ENCODE assay signal across 23 cellular contexts in the genomic region with DNA sequence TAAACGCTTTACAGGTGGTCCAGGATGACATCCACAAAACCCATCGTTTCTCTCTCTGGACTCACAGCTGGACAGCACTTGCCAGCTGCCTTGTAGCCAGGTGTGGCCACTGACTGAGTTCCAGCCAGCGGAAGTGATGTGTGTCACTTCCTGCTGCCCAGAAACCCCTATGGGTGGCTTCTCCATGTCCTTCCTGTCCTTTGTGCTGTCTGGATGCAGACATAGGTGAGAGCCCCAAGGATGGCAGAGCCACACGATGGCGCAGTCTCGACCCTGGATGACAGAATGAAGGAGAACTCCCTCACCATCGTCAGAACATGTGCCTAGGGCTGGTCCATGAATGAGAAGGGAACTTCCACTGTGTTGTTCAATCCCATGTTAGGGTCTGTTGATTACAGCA. TPM values are rescaled to one million over a fixed set of nuclear protein-coding genes. Genes with fewer than 3 reads are reported as not detected.
DNase-seq lines count a peak whose midpoint lies in the region; ATAC-seq and TF ChIP-seq lines count a peak whose summit lies in the region.
"Had no signal": no experiment of that assay in that cellular context is flagged by ENCODE, and none has a peak within 500 bp of the region (broad histone marks: within the 10 kb centered on the region; RNA-seq: fewer than 3 reads in every experiment).

No MANE protein-coding gene starts in this region.

- CTCF ChIA-PET in activated naive CD4-positive, alpha-beta T cell treated with anti-CD3 and anti-CD28 coated beads for 36 hours (lab: Charles Lee) = no interaction called here
- CTCF ChIA-PET in IMR-90 (lab: Yijun Ruan, JAX) = no interaction called here
- CTCF ChIA-PET in activated CD4-positive, alpha-beta T cell treated with anti-CD3 and anti-CD28 coated beads, Interleukin-2, amount 10 ng/mL, durations not matched to agents 7 days and 5 days (lab: Charles Lee) = no interaction called here

- no peak overlapping the region for H3K18ac ChIP-seq in IMR-90 (ENCODE audit: low read depth, low read length)

- H2BK20ac ChIP-seq in IMR-90 (ENCODE audit: low read depth, low read length) = no peak overlapping the region

- no peaks in the 10 kb centered on the region for H3K9me3 ChIP-seq in IMR-90 (ENCODE audit: control insufficient read depth, insufficient read depth, low read length)
- H3K9me3 ChIP-seq: Caco-2, pancreas, sigmoid colon, vagina had no signal

- no peak for TF ChIP-seq RAD21 in IMR-90 (IDR thresholded peaks at IDR 0.05; ENCODE audit: low read length)

- peaks cover 54 to 60% of the 10 kb centered on the region in 2 experiments for H3K79me1 ChIP-seq in IMR-90 (ENCODE audit: low read depth in 1 of 2, low read length in 2 of 2)

- H3K56ac ChIP-seq in IMR-90 (ENCODE audit: extremely low read depth, insufficient read depth, low read length) = no peak overlapping the region

- dilution Hi-C loops in IMR-90 (cut with HindIII; ENCODE audit: low sequenced_read_pairs, unreplicated experiment) = no loop called here

- H2AK5ac ChIP-seq in IMR-90 (ENCODE audit: low read depth, low read length) = peak overlapping the region; percentile 44; the same call in 1 of the 2 replicates

- no peak overlapping the region for H3K4me3 ChIP-seq in IMR-90 (ENCODE audit: insufficient read depth, low read depth, low read length)
- H3K4me3 ChIP-seq: pancreas, sigmoid colon, vagina had no signal

- no peak overlapping the region for H4K8ac ChIP-seq in IMR-90 (ENCODE audit: low read depth in 2 of 2, low read length in 2 of 2)

- no peak overlapping the region for H4K5ac ChIP-seq in IMR-90 (ENCODE audit: low read depth, low read length)

- no peak overlapping the region for H2BK5ac ChIP-seq in IMR-90 (ENCODE audit: low read depth, low read length, poor library complexity, severe bottlenecking)

- no peak overlapping the region for H3K4me2 ChIP-seq in IMR-90 (ENCODE audit: low read depth, low read length)

- no peak overlapping the region for H3K27ac ChIP-seq in IMR-90 (ENCODE audit: insufficient read depth, low read length)
- H3K27ac ChIP-seq: brain microvascular endothelial cell, pancreas, sigmoid colon, vagina had no signal

- H3K36me3 Mint-ChIP-seq in activated naive CD4-positive, alpha-beta T cell treated with anti-CD3 and anti-CD28 coated beads, Interleukin-2, amount 50 U/mL, for 24 hours = peaks cover 7% of the 10 kb centered on the region
- H3K36me3 Mint-ChIP-seq in activated naive CD4-positive, alpha-beta T cell treated with anti-CD3 and anti-CD28 coated beads for 36 hours (ENCODE audit: low read depth) = peaks cover 1% of the 10 kb centered on the region
- peaks cover 17% of the 10 kb centered on the region for H3K36me3 Mint-ChIP-seq in activated CD4-positive, alpha-beta T cell treated with anti-CD3 and anti-CD28 coated beads, Interleukin-2, amount 10 ng/mL, durations not matched to agents 7 days and 5 days (ENCODE audit: low read depth)
- H3K36me3 Mint-ChIP-seq: natural killer cell had no signal

- H2AFZ ChIP-seq in IMR-90 (replicated peaks; ENCODE audit: low read length, poor library complexity) = no peak overlapping the region

- no peak overlapping the region for H4K91ac ChIP-seq in IMR-90 (ENCODE audit: insufficient read depth, low read depth, low read length)

- 0 out of 2 replicates have a peak overlapping the region, but pooled peaks have one; percentile 10 for H3K23ac ChIP-seq in IMR-90 (ENCODE audit: low read depth, low read length)

- no peaks in the 10 kb centered on the region; the same call in 1 of the 2 replicates for H3K36me3 ChIP-seq in IMR-90 (ENCODE audit: control insufficient read depth, insufficient read depth, low read length)
- H3K36me3 ChIP-seq: brain microvascular endothelial cell, pancreas, vagina had no signal

- no peak overlapping the region for H3K4me3 Mint-ChIP-seq in activated naive CD4-positive, alpha-beta T cell treated with anti-CD3 and anti-CD28 coated beads, Interleukin-2, amount 50 U/mL, for 24 hours
- H3K4me3 Mint-ChIP-seq in activated naive CD4-positive, alpha-beta T cell treated with anti-CD3 and anti-CD28 coated beads for 36 hours = no peak overlapping the region
- H3K4me3 Mint-ChIP-seq in activated CD4-positive, alpha-beta T cell treated with anti-CD3 and anti-CD28 coated beads, Interleukin-2, amount 10 ng/mL, durations not matched to agents 7 days and 5 days = no peak overlapping the region
- H3K4me3 Mint-ChIP-seq: activated CD4-positive, alpha-beta T cell treated with anti-CD3 and anti-CD28 coated beads for 36 hours; natural killer cell had no signal

- peak overlapping the region; percentile 77 for H3K27ac Mint-ChIP-seq in activated naive CD4-positive, alpha-beta T cell treated with anti-CD3 and anti-CD28 coated beads, Interleukin-2, amount 50 U/mL, for 24 hours
- no peak overlapping the region for H3K27ac Mint-ChIP-seq in activated naive CD4-positive, alpha-beta T cell treated with anti-CD3 and anti-CD28 coated beads for 36 hours
- no peak overlapping the region for H3K27ac Mint-ChIP-seq in activated CD4-positive, alpha-beta T cell treated with anti-CD3 and anti-CD28 coated beads, Interleukin-2, amount 10 ng/mL, durations not matched to agents 7 days and 5 days
- H3K27ac Mint-ChIP-seq: activated CD4-positive, alpha-beta T cell treated with anti-CD3 and anti-CD28 coated beads for 36 hours; activated T-helper 2 cell treated with anti-CD3 and anti-CD28 coated beads, Interferon-gamma antibody, Interleukin-2, Interleukin-4, amounts not matched to agents 10 μg/mL and 5 μg/mL and 100 μg/mL, durations not matched to agents 14 hours and 24 hours and 36 hours; natural killer cell had no signal

- no peak for TF ChIP-seq CTCF in IMR-90 (conservative IDR thresholded peaks at IDR 0.05; ENCODE audit: low read depth, low read length)

- no peak overlapping the region for H3K4ac ChIP-seq in IMR-90 (ENCODE audit: low read depth, low read length)

- H3K27me3 Mint-ChIP-seq in activated naive CD4-positive, alpha-beta T cell treated with anti-CD3 and anti-CD28 coated beads, Interleukin-2, amount 50 U/mL, for 24 hours = no peaks in the 10 kb centered on the region
- no peaks in the 10 kb centered on the region for H3K27me3 Mint-ChIP-seq in activated naive CD4-positive, alpha-beta T cell treated with anti-CD3 and anti-CD28 coated beads for 36 hours (ENCODE audit: low read depth)
- H3K27me3 Mint-ChIP-seq in activated CD4-positive, alpha-beta T cell treated with anti-CD3 and anti-CD28 coated beads, Interleukin-2, amount 10 ng/mL, durations not matched to agents 7 days and 5 days = no peaks in the 10 kb centered on the region
- H3K27me3 Mint-ChIP-seq: activated CD4-positive, alpha-beta T cell treated with anti-CD3 and anti-CD28 coated beads for 36 hours had no signal

- H2BK15ac ChIP-seq in IMR-90 (ENCODE audit: low read depth, low read length) = no peak overlapping the region

- no peak for ATAC-seq in IMR-90 (ENCODE audit: low read depth)
- no peak for ATAC-seq in HG02798 (IDR thresholded peaks at IDR 0.05; ENCODE audit: poor library complexity, unreplicated experiment)
- ATAC-seq: activated CD4-positive, alpha-beta T cell treated with anti-CD3 and anti-CD28 coated beads for 36 hours; left cardiac atrium; natural killer cell; pancreas; Right ventricle myocardium inferior had no signal

- peaks cover 19% of the 10 kb centered on the region for H4K20me1 ChIP-seq in IMR-90 (ENCODE audit: insufficient read depth, low read length)

- no peaks in the 10 kb centered on the region; the same call in 1 of the 2 replicates for H3K4me1 ChIP-seq in IMR-90 (ENCODE audit: control insufficient read depth, insufficient read depth, low read length)
- H3K4me1 ChIP-seq: vagina had no signal

- peaks cover 57% of the 10 kb centered on the region for H3K4me1 Mint-ChIP-seq in activated naive CD4-positive, alpha-beta T cell treated with anti-CD3 and anti-CD28 coated beads, Interleukin-2, amount 50 U/mL, for 24 hours
- peaks cover 37% of the 10 kb centered on the region for H3K4me1 Mint-ChIP-seq in activated naive CD4-positive, alpha-beta T cell treated with anti-CD3 and anti-CD28 coated beads for 36 hours (ENCODE audit: low read depth)
- H3K4me1 Mint-ChIP-seq in activated CD4-positive, alpha-beta T cell treated with anti-CD3 and anti-CD28 coated beads, Interleukin-2, amount 10 ng/mL, durations not matched to agents 7 days and 5 days = peaks cover 32% of the 10 kb centered on the region

- no TSS peak for BruUV-seq in IMR-90 (replicated peaks; lab: Mats Ljungman, UMichigan)

- no peaks in the 10 kb centered on the region for H3K27me3 ChIP-seq in IMR-90 (ENCODE audit: control insufficient read depth, insufficient read depth, low read length)
- H3K27me3 ChIP-seq: brain microvascular endothelial cell, pancreas, sigmoid colon, vagina had no signal

- peak overlapping the region; percentile 62 for H2AK9ac ChIP-seq in IMR-90 (replicated peaks; ENCODE audit: low read depth, low read length, poor library complexity)

- WGBS in IMR-90 (ENCODE audit: extremely low coverage in 2 of 2, insufficient read length in 1 of 2), 2 experiments = 90% methylated on average over 3 of the region's 7 CpGs; no CpG with 5 or more reads in 1 of the 2 experiments

- DNase-seq in activated naive CD4-positive, alpha-beta T cell treated with anti-CD3 and anti-CD28 coated beads for 36 hours = no peak
- DNase-seq in IMR-90 = no peak
- peak; percentile 53 for DNase-seq in dermis blood vessel endothelial cell
- no peak for DNase-seq in 8988T
- DNase-seq in activated CD4-positive, alpha-beta T cell treated with anti-CD3 and anti-CD28 coated beads, Interleukin-2, amount 10 ng/mL, durations not matched to agents 7 days and 5 days = no peak
- no peak for DNase-seq in DMS153 (lab: John Stamatoyannopoulos, UW)
- DNase-seq: activated CD4-positive, alpha-beta T cell treated with anti-CD3 and anti-CD28 coated beads for 36 hours; brain microvascular endothelial cell; Caco-2; Kasumi-1; left cardiac atrium; natural killer cell; NCI-H1092; NCI-H2081; NCI-H446; pancreas; sigmoid colon; SW 1271 had no signal

- POLR2A ChIA-PET in IMR-90 (lab: Charles Lee; ENCODE audit: unreplicated experiment) = no interaction called here
- POLR2A ChIA-PET in activated CD4-positive, alpha-beta T cell treated with anti-CD3 and anti-CD28 coated beads, Interleukin-2, amount 10 ng/mL, durations not matched to agents 7 days and 5 days (lab: Charles Lee) = no interaction called here

- H3K9ac ChIP-seq in IMR-90 (ENCODE audit: low read depth, low read length) = no peak overlapping the region

- no peaks in the 10 kb centered on the region for H3K9me3 Mint-ChIP-seq in activated naive CD4-positive, alpha-beta T cell treated with anti-CD3 and anti-CD28 coated beads, Interleukin-2, amount 50 U/mL, for 24 hours
- H3K9me3 Mint-ChIP-seq in activated naive CD4-positive, alpha-beta T cell treated with anti-CD3 and anti-CD28 coated beads for 36 hours = no peaks in the 10 kb centered on the region
- peaks cover 5% of the 10 kb centered on the region for H3K9me3 Mint-ChIP-seq in activated CD4-positive, alpha-beta T cell treated with anti-CD3 and anti-CD28 coated beads, Interleukin-2, amount 10 ng/mL, durations not matched to agents 7 days and 5 days
- H3K9me3 Mint-ChIP-seq: natural killer cell had no signal

- no peak overlapping the region for H2BK120ac ChIP-seq in IMR-90 (ENCODE audit: low read depth, low read length)

- H3K9me1 ChIP-seq in IMR-90 (ENCODE audit: insufficient read depth, low read length) = peaks cover 6% of the 10 kb centered on the region; the same call in 1 of the 2 replicates

- H3K14ac ChIP-seq in IMR-90 (replicated peaks; ENCODE audit: low read depth, low read length) = 0 out of 2 replicates have a peak overlapping the region, but pooled peaks have one; percentile 23

- TF ChIP-seq POLR2A in IMR-90 (IDR thresholded peaks at IDR 0.05; ENCODE audit: low read depth, low read length) = no peak

- intact Hi-C loops in activated naive CD4-positive, alpha-beta T cell treated with anti-CD3 and anti-CD28 coated beads for 36 hours (cut with micrococcal nuclease) = no loop called here
- intact Hi-C loops in IMR-90 (cut with micrococcal nuclease) = no loop called here

- in situ Hi-C loops in IMR-90 (cut with MboI; ENCODE audit: low sequenced_read_pairs) = no loop called here

RNA-seq across cellular contexts. Expression of a gene that starts 22.1 kb away (rescaled TPM):
- 10 to 100 TPM; 20.4 to 22.3 TPM for total RNA-seq in activated naive CD4-positive, alpha-beta T cell treated with anti-CD3 and anti-CD28 coated beads for 36 hours
- total RNA-seq in IMR-90 (2012; rRNA removed) (41.0 and 51.9 TPM in 2 replicates), dermis blood vessel endothelial cell (40.6 and 70.3 TPM in 2 replicates)
- 15.5 and 18.7 TPM in 2 replicates for polyA plus RNA-seq in IMR-90 (2012; rRNA removed)
- 5.5 and 9.5 TPM in 2 replicates for polyA plus RNA-seq in IMR-90 (2012; cell fraction: cytosol; rRNA removed)
- 6.7 and 28.2 TPM in 2 replicates for polyA plus RNA-seq in IMR-90 (2012; cell fraction: nucleus; rRNA removed; ENCODE audit: low replicate concordance)
- total RNA-seq in activated CD4-positive, alpha-beta T cell treated with anti-CD3 and anti-CD28 coated beads, Interleukin-2, amount 10 ng/mL, durations not matched to agents 7 days and 5 days = 10 to 100 TPM; 47.7 to 50.9 TPM

RNA-seq across cellular contexts. Expression of a gene that starts 49.2 kb away (rescaled TPM):
- total RNA-seq in activated naive CD4-positive, alpha-beta T cell treated with anti-CD3 and anti-CD28 coated beads for 36 hours = 10 to 100 TPM; 15.6 to 16.3 TPM
- total RNA-seq in IMR-90 (2012; rRNA removed) (12.4 and 13.1 TPM in 2 replicates), dermis blood vessel endothelial cell (12.3 and 12.8 TPM in 2 replicates)
- 18.0 and 19.0 TPM in 2 replicates for polyA plus RNA-seq in IMR-90 (2012; rRNA removed)
- polyA plus RNA-seq in IMR-90 (2012; cell fraction: cytosol; rRNA removed) = 6.4 and 12.3 TPM in 2 replicates
- polyA plus RNA-seq in IMR-90 (2012; cell fraction: nucleus; rRNA removed; ENCODE audit: low replicate concordance) = 3.0 and 6.7 TPM in 2 replicates
- total RNA-seq in activated CD4-positive, alpha-beta T cell treated with anti-CD3 and anti-CD28 coated beads, Interleukin-2, amount 10 ng/mL, durations not matched to agents 7 days and 5 days = 10 to 100 TPM; 17.4 to 19.2 TPM

RNA-seq across cellular contexts. Expression of a gene that starts 57.8 kb away (rescaled TPM):
- under 1 TPM; 0.72 to 0.94 TPM for total RNA-seq in activated naive CD4-positive, alpha-beta T cell treated with anti-CD3 and anti-CD28 coated beads for 36 hours
- 0.54 and 1.1 TPM in 2 replicates for total RNA-seq in IMR-90 (2012; rRNA removed)
- polyA plus RNA-seq in IMR-90 (2012; rRNA removed) = 0.26 and 0.29 TPM in 2 replicates
- polyA plus RNA-seq in IMR-90 (2012; cell fraction: cytosol; rRNA removed) = 0.04 and 0.05 TPM in 2 replicates
- 0.15 TPM in 1 of 2 replicates, not detected in the other for polyA plus RNA-seq in IMR-90 (2012; cell fraction: nucleus; rRNA removed; ENCODE audit: low replicate concordance)
- total RNA-seq in dermis blood vessel endothelial cell = 0.85 and 6.0 TPM in 2 replicates
- 1 to 10 TPM; 8.1 to 9.2 TPM for total RNA-seq in activated CD4-positive, alpha-beta T cell treated with anti-CD3 and anti-CD28 coated beads, Interleukin-2, amount 10 ng/mL, durations not matched to agents 7 days and 5 days
- total RNA-seq: Right ventricle myocardium inferior, sigmoid colon, vagina had no signal
